ENCODE assay signal across 29 cellular contexts in the genomic region with DNA sequence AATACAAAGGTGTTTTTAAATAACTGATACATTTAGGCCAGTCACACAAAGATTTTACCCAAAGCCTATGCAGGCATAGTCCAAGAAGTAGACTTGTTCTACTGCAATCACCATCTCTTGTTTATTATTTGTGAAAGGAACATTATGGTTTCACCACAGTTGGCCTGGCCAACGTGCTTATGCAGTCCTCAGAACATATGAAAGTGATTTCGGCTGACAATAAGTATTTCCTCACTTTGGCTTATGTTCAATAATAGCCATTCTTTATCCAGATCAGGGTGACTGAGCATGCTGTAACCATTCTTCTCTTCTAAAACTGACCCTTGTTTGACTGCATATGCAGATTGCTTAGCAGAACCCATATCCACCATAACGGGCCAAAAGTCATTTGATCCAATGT.
"Had no signal": no experiment of that assay in that cellular context is flagged by ENCODE, and none has a peak within 500 bp of the region (broad histone marks: within the 10 kb centered on the region; RNA-seq: fewer than 3 reads in every experiment).

No MANE protein-coding gene starts in this region.

- FAIRE-seq: astrocyte had no signal

- ATAC-seq: activated CD4-positive, CD25-positive, alpha-beta regulatory T cell treated with anti-CD3 and anti-CD28 coated beads, Interleukin-2, amount 50 U/mL, for 24 hours; activated CD8-positive, alpha-beta memory T cell treated with anti-CD3 and anti-CD28 coated beads, Interleukin-2, amount 10 ng/mL, durations not matched to agents 7 days and 5 days; activated naive CD4-positive, alpha-beta T cell treated with anti-CD3 and anti-CD28 coated beads, Interleukin-2, amount 50 U/mL, for 72 hours; activated naive CD8-positive, alpha-beta T cell treated with anti-CD3 and anti-CD28 coated beads, Interleukin-2, amount 50 U/mL, for 24 hours; activated T-cell treated with anti-CD3 and anti-CD28 coated beads, Interleukin-2, amount 50 U/mL, for 4 hours; Panc1; Right ventricle myocardium inferior had no signal

- H3K27me3 ChIP-seq: SJCRH30 had no signal

- H3K4me1 Mint-ChIP-seq: activated naive CD8-positive, alpha-beta T cell treated with anti-CD3 and anti-CD28 coated beads, Interleukin-2, amount 50 U/mL, for 24 hours; brain had no signal

- H3K27ac Mint-ChIP-seq: activated CD8-positive, alpha-beta memory T cell treated with anti-CD3 and anti-CD28 coated beads, Interleukin-2, amount 10 ng/mL, durations not matched to agents 7 days and 5 days; activated naive CD4-positive, alpha-beta T cell treated with anti-CD3 and anti-CD28 coated beads, Interleukin-2, amount 50 U/mL, for 72 hours; activated naive CD8-positive, alpha-beta T cell treated with anti-CD3 and anti-CD28 coated beads, Interleukin-2, amount 50 U/mL, for 24 hours; brain; T-helper 1 cell treated with Interleukin-12 subunit alpha and Interleukin-12 subunit beta and Interleukin-4 antibody, amounts not matched to agents 30 μg/mL and 1 μg/mL, for 36 hours had no signal

- H3K27ac ChIP-seq: KMS-11, SJCRH30 had no signal

- DNase-seq: activated CD4-positive, alpha-beta T cell treated with anti-CD3 and anti-CD28 coated beads for 4 hours; activated CD4-positive, alpha-beta T cell treated with anti-CD3 and anti-CD28 coated beads, Interleukin-2, amount 50 U/mL, for 4 hours; activated CD8-positive, alpha-beta memory T cell treated with anti-CD3 and anti-CD28 coated beads, Interleukin-2, amount 10 ng/mL, durations not matched to agents 7 days and 5 days; activated effector memory CD4-positive, alpha-beta T cell treated with anti-CD3 and anti-CD28 coated beads, Interleukin-2, amount 50 U/mL, for 16 hours; activated naive CD4-positive, alpha-beta T cell treated with Interleukin-2 at 50 U/mL for 16 hours; activated naive CD8-positive, alpha-beta T cell treated with anti-CD3 and anti-CD28 coated beads, Interleukin-2, amount 50 U/mL, for 24 hours; activated T-cell treated with anti-CD3 and anti-CD28 coated beads, Interleukin-2, amount 50 U/mL, for 4 hours; amygdala; NCI-H1092; NCI-H1417 treated with DMSO at 0.1 percent for 48 hours; NCI-H1694; NCI-H2029 treated with DMSO at 0.1 percent for 48 hours; NCI-H345; NCI-H510A; NCI-H69; NK-92 treated with Interleukin-12 subunit alpha and Interleukin-12 subunit beta, amount 100 ng/mL, for 24 hours; OCI-M1; RPMI8226; SJCRH30; SK-N-SH had no signal

- H3K4me2 ChIP-seq: KMS-11, SK-N-SH had no signal

- H3K36me3 ChIP-seq: SJCRH30 had no signal

- H3K36me3 Mint-ChIP-seq: activated CD8-positive, alpha-beta memory T cell treated with anti-CD3 and anti-CD28 coated beads, Interleukin-2, amount 10 ng/mL, durations not matched to agents 7 days and 5 days; brain had no signal

- H3K4me3 ChIP-seq: SJCRH30 had no signal

- H3K9me3 ChIP-seq: SK-N-SH had no signal

- H3K4me1 ChIP-seq: SJCRH30 had no signal

- H3K4me3 Mint-ChIP-seq: activated CD8-positive, alpha-beta memory T cell treated with anti-CD3 and anti-CD28 coated beads, Interleukin-2, amount 10 ng/mL, durations not matched to agents 7 days and 5 days; activated naive CD8-positive, alpha-beta T cell treated with anti-CD3 and anti-CD28 coated beads, Interleukin-2, amount 50 U/mL, for 24 hours; activated T-cell treated with anti-CD3 and anti-CD28 coated beads, Interleukin-2, amount 50 U/mL, for 4 hours; brain; central memory CD8-positive, alpha-beta T cell; T-helper 1 cell treated with Interleukin-12 subunit alpha and Interleukin-12 subunit beta and Interleukin-4 antibody, amounts not matched to agents 30 μg/mL and 1 μg/mL, for 36 hours had no signal

- H3K9ac ChIP-seq: KMS-11, SK-N-SH had no signal

- H3K27me3 Mint-ChIP-seq: activated naive CD8-positive, alpha-beta T cell treated with anti-CD3 and anti-CD28 coated beads, Interleukin-2, amount 50 U/mL, for 24 hours had no signal

- H3K9me3 Mint-ChIP-seq: T-helper 1 cell treated with Interleukin-12 subunit alpha and Interleukin-12 subunit beta and Interleukin-4 antibody, amounts not matched to agents 30 μg/mL and 1 μg/mL, for 36 hours had no signal
